20 cellular contexts compared by ENCODE assay signal in genomic region chr6:27777126-27777525, GRCh38.
A peak's percentile ranks its signal among the peaks of the same experiment; 100 is the strongest.
DNase-seq lines count a peak whose midpoint lies in the region; ATAC-seq and TF ChIP-seq lines count a peak whose summit lies in the region.
"Had no signal": no experiment of that assay in that cellular context is flagged by ENCODE, and none has a peak within 500 bp of the region (broad histone marks: within the 10 kb centered on the region; RNA-seq: fewer than 3 reads in every experiment).

No MANE protein-coding gene starts in this region.

- H3K36me3 ChIP-seq in ES-I3 (ENCODE audit: insufficient read depth, low read length), result no peaks in the 10 kb centered on the region
- H3K36me3 ChIP-seq in HEK293 (ENCODE audit: control insufficient read depth in 2 of 2, insufficient read depth in 1 of 2, low read length in 2 of 2), result no peaks in the 10 kb centered on the region
- no peaks in the 10 kb centered on the region for H3K36me3 ChIP-seq in iPS-20b (ENCODE audit: insufficient read depth, low read depth, low read length)
- H3K36me3 ChIP-seq in ascending aorta, result no peaks in the 10 kb centered on the region
- H3K36me3 ChIP-seq: esophagus squamous epithelium, HAP-1, heart right ventricle, left ventricle myocardium inferior, Peyer's patch had no signal

- POLR2A ChIA-PET in HEK293 (lab: Yijun Ruan, JAX), result interaction anchor here (0.8 kb wide), 1 partner anchor 116 kb away, joined by 7 read pairs; no protein-coding TSS in a partner anchor

- TF ChIP-seq CTCF in HEK293 (tag by site-specific recombination; IDR thresholded peaks at IDR 0.05), result no peak
- no peak for TF ChIP-seq CTCF in ascending aorta (IDR thresholded peaks at IDR 0.05)

- DNase-seq in activated naive CD8-positive, alpha-beta T cell treated with anti-CD3 and anti-CD28 coated beads for 36 hours, result no peak
- DNase-seq in effector CD8-positive, alpha-beta T cell (lab: John Stamatoyannopoulos, UW), result no peak
- DNase-seq in NCI-H187 treated with DMSO at 0.1 percent for 48 hours (lab: John Stamatoyannopoulos, UW) (no peak), ascending aorta (ENCODE audit: low spot score in 2 of 2) (no peak)
- DNase-seq: activated CD8-positive, alpha-beta T cell treated with anti-CD3 and anti-CD28 coated beads for 36 hours; aorta; cortex of kidney; esophagus squamous epithelium; heart right ventricle; left ventricle myocardium inferior; naive thymus-derived CD4-positive, alpha-beta T cell; NCI-H2029 treated with DMSO at 0.1 percent for 48 hours; NCI-H526 treated with DMSO at 0.1 percent for 48 hours; Peyer's patch; testis had no signal

- no peak overlapping the region for H3K4me3 Mint-ChIP-seq in activated naive CD8-positive, alpha-beta T cell treated with anti-CD3 and anti-CD28 coated beads for 36 hours
- H3K4me3 Mint-ChIP-seq: activated CD8-positive, alpha-beta T cell treated with anti-CD3 and anti-CD28 coated beads for 36 hours; naive thymus-derived CD4-positive, alpha-beta T cell had no signal

- H3K4me3 ChIP-seq in HEK293 (ENCODE audit: low read depth, low read length), result no peak overlapping the region
- peak overlapping the region; percentile 55; the same call in 1 of the 2 replicates for H3K4me3 ChIP-seq in iPS-20b (ENCODE audit: low read length)
- H3K4me3 ChIP-seq in ascending aorta, result no peak overlapping the region
- H3K4me3 ChIP-seq: esophagus squamous epithelium, HAP-1, heart right ventricle, left ventricle myocardium inferior, Peyer's patch had no signal

- H3K27me3 ChIP-seq in iPS-20b (ENCODE audit: insufficient read depth, low read length) (peaks cover 40% of the 10 kb centered on the region), ascending aorta (no peaks in the 10 kb centered on the region)
- H3K27me3 ChIP-seq: Peyer's patch, testis had no signal

- intact Hi-C loops in ascending aorta (cut with DNase I), result no loop called here

- H3K27ac ChIP-seq in HEK293 (ENCODE audit: extremely low read depth, low read depth, low read length) (no peak overlapping the region), iPS-20b (ENCODE audit: low read length) (no peak overlapping the region), ascending aorta (no peak overlapping the region)
- H3K27ac ChIP-seq: esophagus squamous epithelium, heart right ventricle, left ventricle myocardium inferior, Peyer's patch, testis had no signal

- H3K4me1 ChIP-seq in ES-I3 (ENCODE audit: insufficient read depth, low read length), result no peaks in the 10 kb centered on the region
- no peaks in the 10 kb centered on the region for H3K4me1 ChIP-seq in HEK293 (ENCODE audit: control insufficient read depth, insufficient read depth, low read length)
- H3K4me1 ChIP-seq in iPS-20b (ENCODE audit: insufficient read depth, low read length), result peaks cover 5% of the 10 kb centered on the region; the same call in 1 of the 2 replicates
- no peaks in the 10 kb centered on the region for H3K4me1 ChIP-seq in ascending aorta

- CTCF ChIA-PET in HEK293 (lab: Yijun Ruan, JAX), result no interaction called here

- H3K36me3 Mint-ChIP-seq in activated naive CD8-positive, alpha-beta T cell treated with anti-CD3 and anti-CD28 coated beads for 36 hours, result no peaks in the 10 kb centered on the region
- H3K36me3 Mint-ChIP-seq: naive thymus-derived CD4-positive, alpha-beta T cell had no signal

- H3K9me3 Mint-ChIP-seq in activated naive CD8-positive, alpha-beta T cell treated with anti-CD3 and anti-CD28 coated beads for 36 hours, result no peaks in the 10 kb centered on the region
- H3K9me3 Mint-ChIP-seq: activated CD8-positive, alpha-beta T cell treated with anti-CD3 and anti-CD28 coated beads for 36 hours; naive thymus-derived CD4-positive, alpha-beta T cell had no signal

- peaks cover 36% of the 10 kb centered on the region for H3K27me3 Mint-ChIP-seq in activated naive CD8-positive, alpha-beta T cell treated with anti-CD3 and anti-CD28 coated beads for 36 hours

- ATAC-seq in GM19397 (IDR thresholded peaks at IDR 0.05; ENCODE audit: unreplicated experiment), result no peak
- ATAC-seq: activated CD8-positive, alpha-beta T cell treated with anti-CD3 and anti-CD28 coated beads for 36 hours; heart right ventricle; naive thymus-derived CD4-positive, alpha-beta T cell had no signal

- H3K4me1 Mint-ChIP-seq in activated naive CD8-positive, alpha-beta T cell treated with anti-CD3 and anti-CD28 coated beads for 36 hours, result peaks cover 5% of the 10 kb centered on the region

- H3K27ac Mint-ChIP-seq in activated naive CD8-positive, alpha-beta T cell treated with anti-CD3 and anti-CD28 coated beads for 36 hours, result peak overlapping the region; percentile 7
- H3K27ac Mint-ChIP-seq: activated CD8-positive, alpha-beta T cell treated with anti-CD3 and anti-CD28 coated beads for 36 hours; naive thymus-derived CD4-positive, alpha-beta T cell had no signal

- H3K9me3 ChIP-seq in ES-I3 (ENCODE audit: control insufficient read depth, insufficient read depth, low read length) (no peaks in the 10 kb centered on the region; the same call in 1 of the 2 replicates), HEK293 (ENCODE audit: control insufficient read depth, insufficient read depth, low read depth, low read length) (no peaks in the 10 kb centered on the region), iPS-20b (ENCODE audit: insufficient read depth, low read depth, low read length) (no peaks in the 10 kb centered on the region), ascending aorta (no peaks in the 10 kb centered on the region)
- H3K9me3 ChIP-seq: esophagus squamous epithelium, heart right ventricle, left ventricle myocardium inferior, Peyer's patch, testis had no signal

- H3K9ac ChIP-seq in ES-I3 (ENCODE audit: low read depth, low read length) (peak overlapping the region; percentile 92; the same call in 1 of the 2 replicates), iPS-20b (ENCODE audit: low read depth, low read length) (peak overlapping the region; percentile 14; the same call in 1 of the 2 replicates)

TF ChIP-seq in HEK293, 187 proteins besides CTCF, POLR2A, EP300 and RAD21:
- TF ChIP-seq ZFP3 (tag by site-specific recombination; IDR thresholded peaks at IDR 0.05; ENCODE audit: low read depth), result no peak
- TF ChIP-seq REPIN1 (tag by site-specific recombination; IDR thresholded peaks at IDR 0.05; ENCODE audit: low read depth), result no peak
- no peak for TF ChIP-seq ZNF561 (tag by site-specific recombination; IDR thresholded peaks at IDR 0.05; ENCODE audit: borderline replicate concordance)
- no peak for TF ChIP-seq ZNF280D (tag by site-specific recombination; IDR thresholded peaks at IDR 0.05)
- peak; percentile 77 for TF ChIP-seq PRDM1 (tag by site-specific recombination; IDR thresholded peaks at IDR 0.05)
- no peak for TF ChIP-seq PATZ1 (tag by site-specific recombination; IDR thresholded peaks at IDR 0.05)
